In genomic region chr17:76080207-76080933, GRCh38 we compare ENCODE assay signal across 1 cellular context.
A peak's percentile ranks its signal among the peaks of the same experiment; 100 is the strongest.
TF ChIP-seq lines count a peak whose summit lies in the region.

No MANE protein-coding gene starts in this region.

TF ChIP-seq in HepG2, 621 proteins besides CTCF, POLR2A, EP300 and RAD21 (continues in another document):
- TF ChIP-seq RBM39 (IDR thresholded peaks at IDR 0.05; ENCODE audit: low read depth, low read length, poor library complexity, severe bottlenecking) (peak; percentile 24), CSRNP2 (CRISPR knock-in tag; conservative IDR thresholded peaks at IDR 0.05; ENCODE audit: low read depth) (no peak), PCBP1 (IDR thresholded peaks at IDR 0.05; ENCODE audit: borderline replicate concordance, low read depth, low read length) (0 out of 2 replicates have a peak, but pooled peaks have one; percentile 65), DPF2 (CRISPR knock-in tag; IDR thresholded peaks at IDR 0.05; ENCODE audit: borderline replicate concordance, low read depth) (0 out of 2 replicates have a peak, but pooled peaks have one; percentile 16), KDM2A (CRISPR knock-in tag; IDR thresholded peaks at IDR 0.05; ENCODE audit: borderline replicate concordance, low read depth) (peak; percentile 73), PAF1 (CRISPR knock-in tag; IDR thresholded peaks at IDR 0.05) (peak; percentile 75), ZNF660 (CRISPR knock-in tag; IDR thresholded peaks at IDR 0.05; ENCODE audit: borderline replicate concordance, low read depth) (no peak), ZNF44 (CRISPR knock-in tag; IDR thresholded peaks at IDR 0.05) (peak; percentile 89; the same call in 1 of the 2 replicates), SP4 (CRISPR knock-in tag; IDR thresholded peaks at IDR 0.05) (no peak), AGO2 (optimal IDR thresholded peaks at IDR 0.05; ENCODE audit: low read depth, low read length) (peak; percentile 98), AGO1 (IDR thresholded peaks at IDR 0.05; ENCODE audit: low read depth, low read length, poor library complexity, severe bottlenecking) (peak; percentile 96), PHF5A (CRISPR knock-in tag; IDR thresholded peaks at IDR 0.05; ENCODE audit: low read depth, unreplicated experiment) (no peak), NONO (IDR thresholded peaks at IDR 0.05) (no peak), NONO (CRISPR knock-in tag; conservative IDR thresholded peaks at IDR 0.05) (peak; percentile 76; the same call in 1 of the 2 replicates), KLF16 (CRISPR knock-in tag; IDR thresholded peaks at IDR 0.05) (0 out of 4 replicates have a peak, but pooled peaks of 1 of the 2 experiments have one; percentile 13), ZNF574 (CRISPR knock-in tag; IDR thresholded peaks at IDR 0.05) (peak; percentile 9), NCOA1 (CRISPR knock-in tag; IDR thresholded peaks at IDR 0.05) (0 out of 2 replicates have a peak, but pooled peaks have one; percentile 21), ZNF143 (CRISPR knock-in tag; IDR thresholded peaks at IDR 0.05) (0 out of 2 replicates have a peak, but pooled peaks have one; percentile 16), IKZF5 (CRISPR knock-in tag; IDR thresholded peaks at IDR 0.05) (peak; percentile 13; the same call in 1 of the 2 replicates), ZNF281 (CRISPR knock-in tag; IDR thresholded peaks at IDR 0.05; ENCODE audit: borderline replicate concordance) (peak; percentile 64), ZBTB2 (CRISPR knock-in tag; IDR thresholded peaks at IDR 0.05; ENCODE audit: low read depth) (0 out of 2 replicates have a peak, but pooled peaks have one; percentile 16), SRSF1 (optimal IDR thresholded peaks at IDR 0.05; ENCODE audit: low read depth, low read length) (peak; percentile 30), ZNF567 (CRISPR knock-in tag; IDR thresholded peaks at IDR 0.05; ENCODE audit: borderline replicate concordance) (no peak), HES4 (CRISPR knock-in tag; IDR thresholded peaks at IDR 0.05; ENCODE audit: borderline replicate concordance) (0 out of 2 replicates have a peak, but pooled peaks have one; percentile 62), ZNF326 (CRISPR knock-in tag; IDR thresholded peaks at IDR 0.05; ENCODE audit: borderline replicate concordance) (peak; percentile 93), ZNF460 (CRISPR knock-in tag; IDR thresholded peaks at IDR 0.05; ENCODE audit: borderline replicate concordance) (no peak), HNRNPL (IDR thresholded peaks at IDR 0.05; ENCODE audit: low read depth, low read length) (no peak), ZNF558 (CRISPR knock-in tag; IDR thresholded peaks at IDR 0.05; ENCODE audit: borderline replicate concordance) (no peak), LBX2 (CRISPR knock-in tag; IDR thresholded peaks at IDR 0.05; ENCODE audit: borderline replicate concordance) (0 out of 2 replicates have a peak, but pooled peaks have one; percentile 55), KDM3A (CRISPR knock-in tag; IDR thresholded peaks at IDR 0.05; ENCODE audit: low read depth) (0 out of 2 replicates have a peak, but pooled peaks have one; percentile 6), PRMT3 (CRISPR knock-in tag; IDR thresholded peaks at IDR 0.05; ENCODE audit: borderline replicate concordance, low read depth) (0 out of 2 replicates have a peak, but pooled peaks have one; percentile 63), ZIK1 (CRISPR knock-in tag; IDR thresholded peaks at IDR 0.05; ENCODE audit: borderline replicate concordance, low read depth) (peak; percentile 57; the same call in 1 of the 2 replicates), HNRNPH1 (optimal IDR thresholded peaks at IDR 0.05; ENCODE audit: low read depth, low read length) (peak; percentile 23), SNRNP70 (IDR thresholded peaks at IDR 0.05; ENCODE audit: low read depth, low read length) (no peak), KLF6 (CRISPR knock-in tag; IDR thresholded peaks at IDR 0.05) (no peak), ZNF296 (CRISPR knock-in tag; conservative IDR thresholded peaks at IDR 0.05) (0 out of 2 replicates have a peak, but pooled peaks have one; percentile 28), ZC3H4 (CRISPR knock-in tag; IDR thresholded peaks at IDR 0.05; ENCODE audit: borderline replicate concordance) (0 out of 2 replicates have a peak, but pooled peaks have one; percentile 26), DNMT3B (CRISPR knock-in tag; conservative IDR thresholded peaks at IDR 0.05) (no peak), ARNT2 (CRISPR knock-in tag; IDR thresholded peaks at IDR 0.05; ENCODE audit: low read depth) (0 out of 2 replicates have a peak, but pooled peaks have one; percentile 33), AKAP8 (CRISPR knock-in tag; IDR thresholded peaks at IDR 0.05) (peak; percentile 25), POLR2AphosphoS5 (IDR thresholded peaks at IDR 0.05; ENCODE audit: low read depth, low read length) (0 out of 2 replicates have a peak, but pooled peaks have one; percentile 7), ZC3H13 (CRISPR knock-in tag; IDR thresholded peaks at IDR 0.05) (peak; percentile 31; the same call in 1 of the 2 replicates), POGZ (CRISPR knock-in tag; IDR thresholded peaks at IDR 0.05) (no peak), ZNF556 (CRISPR knock-in tag; IDR thresholded peaks at IDR 0.05; ENCODE audit: borderline replicate concordance) (peak; percentile 35; the same call in 1 of the 2 replicates), E2F5 (CRISPR knock-in tag; conservative IDR thresholded peaks at IDR 0.05) (0 out of 2 replicates have a peak, but pooled peaks have one; percentile 26), ZNF260 (CRISPR knock-in tag; IDR thresholded peaks at IDR 0.05; ENCODE audit: borderline replicate concordance, low read depth) (0 out of 2 replicates have a peak, but pooled peaks have one; percentile 66), POLR2G (IDR thresholded peaks at IDR 0.05; ENCODE audit: low read depth, low read length) (peak; percentile 59), GTF3A (CRISPR knock-in tag; conservative IDR thresholded peaks at IDR 0.05) (0 out of 2 replicates have a peak, but pooled peaks have one; percentile 65), REL (CRISPR knock-in tag; conservative IDR thresholded peaks at IDR 0.05) (peak; percentile 80), ZNF687 (CRISPR knock-in tag; IDR thresholded peaks at IDR 0.05) (peak; percentile 13; the same call in 1 of the 2 replicates), ZSCAN29 (CRISPR knock-in tag; conservative IDR thresholded peaks at IDR 0.05) (no peak)
